18 cellular contexts compared by ENCODE assay signal in genomic region chrX:133911816-133912495, GRCh38.
"Had no signal": no experiment of that assay in that cellular context is flagged by ENCODE, and none has a peak within 500 bp of the region (broad histone marks: within the 10 kb centered on the region; RNA-seq: fewer than 3 reads in every experiment).

No MANE protein-coding gene starts in this region.

- H3K4me1 ChIP-seq: sigmoid colon, spleen had no signal

- H3K79me2 ChIP-seq: hepatocyte had no signal

- H3K27ac ChIP-seq: cardiac muscle cell, hepatocyte, ovary, sigmoid colon, spleen had no signal

- H2AFZ ChIP-seq: hepatocyte had no signal

- H3K36me3 ChIP-seq: cardiac muscle cell, ovary, sigmoid colon, spleen had no signal

- H3K4me3 ChIP-seq: cardiac muscle cell, hepatocyte, lung, ovary, sigmoid colon, spleen had no signal

- H3K4me2 ChIP-seq: hepatocyte had no signal

- H3K9me3 ChIP-seq: ovary, sigmoid colon had no signal

- H3K27me3 ChIP-seq: cardiac muscle cell, hepatocyte, ovary, sigmoid colon had no signal

- DNase-seq: activated CD4-positive, alpha-beta T cell treated with anti-CD3 and anti-CD28 coated beads, Interleukin-2, amount 10 ng/mL, durations not matched to agents 7 days and 5 days; activated CD8-positive, alpha-beta memory T cell treated with anti-CD3 and anti-CD28 coated beads, Interleukin-2, amount 50 U/mL, for 4 hours; activated effector memory CD4-positive, alpha-beta T cell treated with Interleukin-2 at 50 U/mL for 16 hours; activated naive CD4-positive, alpha-beta T cell treated with anti-CD3 and anti-CD28 coated beads, Interleukin-2, amount 10 ng/mL, durations not matched to agents 7 days and 5 days; activated naive CD8-positive, alpha-beta T cell treated with anti-CD3 and anti-CD28 coated beads, Interleukin-2, amount 50 U/mL, for 24 hours; activated T-cell treated with anti-CD3 and anti-CD28 coated beads, Interleukin-2, amount 50 U/mL, for 4 hours; aorta; effector memory CD8-positive, alpha-beta T cell; islet precursor cell; ovary; sigmoid colon; spleen; stimulated activated CD4-positive, alpha-beta T cell treated with anti-CD3 and anti-CD28 coated beads, Interleukin-4, amount 100 ng/mL, for 4 hours had no signal

- ATAC-seq: activated CD4-positive, CD25-positive, alpha-beta regulatory T cell treated with anti-CD3 and anti-CD28 coated beads, Interleukin-2, amount 50 U/mL, for 24 hours; activated naive CD8-positive, alpha-beta T cell treated with anti-CD3 and anti-CD28 coated beads, Interleukin-2, amount 50 U/mL, for 24 hours; activated T-cell treated with anti-CD3 and anti-CD28 coated beads, Interleukin-2, amount 50 U/mL, for 4 hours; effector memory CD8-positive, alpha-beta T cell; stimulated activated memory B cell treated with anti-CD40 and anti-IgM and Interleukin-4, amounts not matched to agents 10 μg/mL and 1 μg/mL and 100 μg/mL, for 72 hours had no signal
